In genomic region chr3:108849075-108849474, GRCh38 we compare ENCODE assay signal across 24 cellular contexts. TPM values are rescaled to one million over a fixed set of nuclear protein-coding genes. Genes with fewer than 3 reads are reported as not detected.
DNase-seq lines count a peak whose midpoint lies in the region; ATAC-seq and TF ChIP-seq lines count a peak whose summit lies in the region.
"Had no signal": no experiment of that assay in that cellular context is flagged by ENCODE, and none has a peak within 500 bp of the region (broad histone marks: within the 10 kb centered on the region; RNA-seq: fewer than 3 reads in every experiment).

No MANE protein-coding gene starts in this region.

- H3K4me3 ChIP-seq in CD8-positive, alpha-beta T cell (ENCODE audit: low read depth, low read length): no peak overlapping the region
- H3K4me3 ChIP-seq: BLaER1 had no signal

- no peak overlapping the region for H3K27ac ChIP-seq in CD4-positive, alpha-beta T cell (ENCODE audit: low read depth, low read length)
- H3K27ac ChIP-seq in CD8-positive, alpha-beta T cell (ENCODE audit: low read depth, low read length): no peak overlapping the region
- H3K27ac ChIP-seq: BLaER1, HL-60, RWPE1 had no signal

- no peaks in the 10 kb centered on the region for H3K27me3 ChIP-seq in CD4-positive, alpha-beta T cell (ENCODE audit: control insufficient read depth, insufficient read depth, low read length)
- no peaks in the 10 kb centered on the region for H3K27me3 ChIP-seq in CD8-positive, alpha-beta T cell (ENCODE audit: insufficient read depth, low read length)
- H3K27me3 ChIP-seq: BLaER1 had no signal

- H3K27ac Mint-ChIP-seq in activated T-cell treated with anti-CD3 and anti-CD28 coated beads, Interleukin-2, amount 50 U/mL, for 24 hours: peak overlapping the region; percentile 64
- peak overlapping the region; percentile 82 for H3K27ac Mint-ChIP-seq in CD4-positive, alpha-beta T cell
- H3K27ac Mint-ChIP-seq in CD8-positive, alpha-beta T cell: peak overlapping the region; percentile 27
- H3K27ac Mint-ChIP-seq in activated CD4-positive, alpha-beta memory T cell treated with anti-CD3 and anti-CD28 coated beads, Interleukin-2, amount 10 ng/mL, durations not matched to agents 7 days and 5 days: peak overlapping the region; percentile 69
- H3K27ac Mint-ChIP-seq in endothelial cell (ENCODE audit: unreplicated experiment): no peak overlapping the region

- CTCF ChIA-PET in CD4-positive, alpha-beta T cell (lab: Charles Lee): interaction anchor here (1.0 to 1.4 kb wide), 2 partner anchors 8 to 23 kb away, joined by 3 to 5 read pairs; no protein-coding TSS in a partner anchor
- CTCF ChIA-PET in CD8-positive, alpha-beta T cell (lab: Charles Lee): no interaction called here
- CTCF ChIA-PET in activated CD4-positive, alpha-beta memory T cell treated with anti-CD3 and anti-CD28 coated beads, Interleukin-2, amount 10 ng/mL, durations not matched to agents 7 days and 5 days (lab: Charles Lee): interaction anchor here (0.8 to 1.7 kb wide), 6 partner anchors 10 to 187 kb away, joined by 3 to 6 read pairs (median 4); no protein-coding TSS in a partner anchor

- no peaks in the 10 kb centered on the region for H3K27me3 Mint-ChIP-seq in activated T-cell treated with anti-CD3 and anti-CD28 coated beads, Interleukin-2, amount 50 U/mL, for 24 hours
- no peaks in the 10 kb centered on the region for H3K27me3 Mint-ChIP-seq in activated T-cell treated with anti-CD3 and anti-CD28 coated beads, Interleukin-2, amount 50 U/mL, for 4 hours (ENCODE audit: low read depth)
- no peaks in the 10 kb centered on the region for H3K27me3 Mint-ChIP-seq in CD4-positive, alpha-beta T cell
- no peaks in the 10 kb centered on the region for H3K27me3 Mint-ChIP-seq in CD8-positive, alpha-beta T cell (ENCODE audit: low read depth)
- H3K27me3 Mint-ChIP-seq in activated CD4-positive, alpha-beta memory T cell treated with anti-CD3 and anti-CD28 coated beads, Interleukin-2, amount 10 ng/mL, durations not matched to agents 7 days and 5 days: no peaks in the 10 kb centered on the region
- no peaks in the 10 kb centered on the region for H3K27me3 Mint-ChIP-seq in endothelial cell (ENCODE audit: unreplicated experiment)

- H3K36me3 Mint-ChIP-seq in activated T-cell treated with anti-CD3 and anti-CD28 coated beads, Interleukin-2, amount 50 U/mL, for 24 hours (ENCODE audit: low read depth): peaks cover 55% of the 10 kb centered on the region
- peaks cover 42% of the 10 kb centered on the region for H3K36me3 Mint-ChIP-seq in activated T-cell treated with anti-CD3 and anti-CD28 coated beads, Interleukin-2, amount 50 U/mL, for 4 hours (ENCODE audit: insufficient read depth)
- peaks cover 89% of the 10 kb centered on the region for H3K36me3 Mint-ChIP-seq in CD4-positive, alpha-beta T cell (ENCODE audit: low read depth)
- H3K36me3 Mint-ChIP-seq in CD8-positive, alpha-beta T cell: peaks cover 77% of the 10 kb centered on the region
- peaks cover 78% of the 10 kb centered on the region for H3K36me3 Mint-ChIP-seq in activated CD4-positive, alpha-beta memory T cell treated with anti-CD3 and anti-CD28 coated beads, Interleukin-2, amount 10 ng/mL, durations not matched to agents 7 days and 5 days (ENCODE audit: low read depth)
- H3K36me3 Mint-ChIP-seq in endothelial cell (ENCODE audit: low read depth, unreplicated experiment): no peaks in the 10 kb centered on the region

- no peaks in the 10 kb centered on the region for H3K9me3 ChIP-seq in CD4-positive, alpha-beta T cell (ENCODE audit: control insufficient read depth, low read length)
- no peaks in the 10 kb centered on the region for H3K9me3 ChIP-seq in CD8-positive, alpha-beta T cell (ENCODE audit: low read length)
- H3K9me3 ChIP-seq: BLaER1 had no signal

- H3K36me3 ChIP-seq in CD8-positive, alpha-beta T cell (ENCODE audit: insufficient read depth, low read length): peaks cover 12% of the 10 kb centered on the region
- H3K36me3 ChIP-seq: BLaER1 had no signal

- POLR2A ChIA-PET in CD4-positive, alpha-beta T cell (lab: Charles Lee): no interaction called here
- POLR2A ChIA-PET in CD8-positive, alpha-beta T cell (lab: Charles Lee): no interaction called here
- POLR2A ChIA-PET in activated CD4-positive, alpha-beta memory T cell treated with anti-CD3 and anti-CD28 coated beads, Interleukin-2, amount 10 ng/mL, durations not matched to agents 7 days and 5 days (lab: Charles Lee): interaction anchor here (0.8 to 16.2 kb wide), 4 partner anchors 10 to 27 kb away, joined by 3 to 260 read pairs (median 49); partner anchors contain the start of gene TRAT1

- peaks cover 5% of the 10 kb centered on the region for H3K4me1 ChIP-seq in CD8-positive, alpha-beta T cell (ENCODE audit: insufficient read depth, low read length)
- H3K4me1 ChIP-seq: BLaER1 had no signal

- DNase-seq in activated T-cell treated with anti-CD3 and anti-CD28 coated beads, Interleukin-2, amount 50 U/mL, for 24 hours: no peak
- no peak for DNase-seq in activated T-cell treated with anti-CD3 and anti-CD28 coated beads, Interleukin-2, amount 50 U/mL, for 4 hours
- no peak for DNase-seq in CD4-positive, alpha-beta T cell
- DNase-seq in CD8-positive, alpha-beta T cell: no peak
- DNase-seq in activated CD4-positive, alpha-beta memory T cell treated with anti-CD3 and anti-CD28 coated beads, Interleukin-2, amount 10 ng/mL, durations not matched to agents 7 days and 5 days: no peak
- DNase-seq in endothelial cell (ENCODE audit: low spot score) (no peak), NCI-H1105 treated with DMSO at 0.1 percent for 48 hours (lab: John Stamatoyannopoulos, UW) (no peak), HPDE6-E6E7 (ENCODE audit: extremely low spot score) (no peak)
- DNase-seq: DMS53; GDM1; GOT3; HCEC 1CT; KBM-7; NCI-H1092; NCI-H1436 treated with DMSO at 0.1 percent for 48 hours; NCI-H1930; NCI-H2227 treated with DMSO at 0.1 percent for 48 hours; NCI-H510A; NK-92 treated with Interleukin-12 subunit alpha and Interleukin-12 subunit beta, amount 100 ng/mL, for 24 hours; SHP77 treated with DMSO at 0.1 percent for 48 hours had no signal

- no peak overlapping the region for H3K4me3 Mint-ChIP-seq in activated T-cell treated with anti-CD3 and anti-CD28 coated beads, Interleukin-2, amount 50 U/mL, for 24 hours
- H3K4me3 Mint-ChIP-seq in activated T-cell treated with anti-CD3 and anti-CD28 coated beads, Interleukin-2, amount 50 U/mL, for 4 hours: no peak overlapping the region
- no peak overlapping the region for H3K4me3 Mint-ChIP-seq in CD4-positive, alpha-beta T cell
- no peak overlapping the region for H3K4me3 Mint-ChIP-seq in CD8-positive, alpha-beta T cell
- no peak overlapping the region for H3K4me3 Mint-ChIP-seq in activated CD4-positive, alpha-beta memory T cell treated with anti-CD3 and anti-CD28 coated beads, Interleukin-2, amount 10 ng/mL, durations not matched to agents 7 days and 5 days
- no peak overlapping the region for H3K4me3 Mint-ChIP-seq in endothelial cell (ENCODE audit: unreplicated experiment)

- no peaks in the 10 kb centered on the region for H3K9me3 Mint-ChIP-seq in activated T-cell treated with anti-CD3 and anti-CD28 coated beads, Interleukin-2, amount 50 U/mL, for 24 hours
- no peaks in the 10 kb centered on the region for H3K9me3 Mint-ChIP-seq in activated T-cell treated with anti-CD3 and anti-CD28 coated beads, Interleukin-2, amount 50 U/mL, for 4 hours
- H3K9me3 Mint-ChIP-seq in CD4-positive, alpha-beta T cell: no peaks in the 10 kb centered on the region
- no peaks in the 10 kb centered on the region for H3K9me3 Mint-ChIP-seq in CD8-positive, alpha-beta T cell
- no peaks in the 10 kb centered on the region for H3K9me3 Mint-ChIP-seq in activated CD4-positive, alpha-beta memory T cell treated with anti-CD3 and anti-CD28 coated beads, Interleukin-2, amount 10 ng/mL, durations not matched to agents 7 days and 5 days
- no peaks in the 10 kb centered on the region for H3K9me3 Mint-ChIP-seq in endothelial cell (ENCODE audit: unreplicated experiment)

- no peak for TF ChIP-seq CTCF in CD4-positive, alpha-beta T cell (IDR thresholded peaks at IDR 0.05)
- TF ChIP-seq CTCF in CD8-positive, alpha-beta T cell (IDR thresholded peaks at IDR 0.05): no peak
- no peak for TF ChIP-seq CTCF in endothelial cell (IDR thresholded peaks at IDR 0.05; ENCODE audit: unreplicated experiment)

- no peak for ATAC-seq in activated T-cell treated with anti-CD3 and anti-CD28 coated beads, Interleukin-2, amount 50 U/mL, for 4 hours
- ATAC-seq in CD4-positive, alpha-beta T cell (ENCODE audit: poor library complexity): no peak
- ATAC-seq in CD8-positive, alpha-beta T cell: no peak

- intact Hi-C loops in CD4-positive, alpha-beta T cell (cut with DNase I, micrococcal nuclease): loop anchor here in 1 of 2 experiments (2.0 kb wide), 1 partner anchor 16 kb away; no protein-coding TSS in a partner anchor
- intact Hi-C loops in CD8-positive, alpha-beta T cell (cut with DNase I, micrococcal nuclease): no loop called here

- peaks cover 55% of the 10 kb centered on the region for H3K4me1 Mint-ChIP-seq in activated T-cell treated with anti-CD3 and anti-CD28 coated beads, Interleukin-2, amount 50 U/mL, for 24 hours (ENCODE audit: low read depth)
- H3K4me1 Mint-ChIP-seq in activated T-cell treated with anti-CD3 and anti-CD28 coated beads, Interleukin-2, amount 50 U/mL, for 4 hours (ENCODE audit: low read depth): peaks cover 53% of the 10 kb centered on the region
- H3K4me1 Mint-ChIP-seq in CD4-positive, alpha-beta T cell (ENCODE audit: low read depth): peaks cover 55% of the 10 kb centered on the region
- H3K4me1 Mint-ChIP-seq in CD8-positive, alpha-beta T cell (ENCODE audit: low read depth): peaks cover 42% of the 10 kb centered on the region
- peaks cover 55% of the 10 kb centered on the region for H3K4me1 Mint-ChIP-seq in activated CD4-positive, alpha-beta memory T cell treated with anti-CD3 and anti-CD28 coated beads, Interleukin-2, amount 10 ng/mL, durations not matched to agents 7 days and 5 days
- no peaks in the 10 kb centered on the region for H3K4me1 Mint-ChIP-seq in endothelial cell (ENCODE audit: unreplicated experiment)

RNA-seq across cellular contexts. Expression of gene TRAT1, which starts 26.5 kb away (rescaled TPM):
- total RNA-seq in activated T-cell treated with anti-CD3 and anti-CD28 coated beads, Interleukin-2, amount 50 U/mL, for 4 hours: 10 to 100 TPM in 1 of 3 donors, 1 to 10 TPM in 2; 7.1 to 16.3 (median 9.3) TPM
- total RNA-seq in CD4-positive, alpha-beta T cell: 10 to 100 TPM; 82.6 to 88.8 TPM
- 10 to 100 TPM; 42.5 to 43.4 TPM for total RNA-seq in CD8-positive, alpha-beta T cell
- total RNA-seq in activated CD4-positive, alpha-beta memory T cell treated with anti-CD3 and anti-CD28 coated beads, Interleukin-2, amount 10 ng/mL, durations not matched to agents 7 days and 5 days: 100 to 1,000 TPM; 162 to 165 TPM
- total RNA-seq in endothelial cell (ENCODE audit: unreplicated experiment): 0.51 TPM
- total RNA-seq: HT1080 had no signal
